ENCODE assay signal across 14 cellular contexts in genomic region chr2:63601061-63601460, GRCh38.
"Had no signal": no experiment of that assay in that cellular context is flagged by ENCODE, and none has a peak within 500 bp of the region (broad histone marks: within the 10 kb centered on the region; RNA-seq: fewer than 3 reads in every experiment).

No MANE protein-coding gene starts in this region.

- H3K27ac Mint-ChIP-seq: T-helper 2 cell treated with Interferon-gamma antibody and Interleukin-4, amounts not matched to agents 5 μg/mL and 100 μg/mL, for 36 hours had no signal

- H3K4me3 Mint-ChIP-seq: T-helper 2 cell treated with Interferon-gamma antibody and Interleukin-4, amounts not matched to agents 5 μg/mL and 100 μg/mL, for 36 hours had no signal

- H3K27me3 ChIP-seq: brain microvascular endothelial cell, dorsolateral prefrontal cortex, esophagus muscularis mucosa, pancreas, tibial artery had no signal

- DNase-seq: activated CD4-positive, alpha-beta T cell treated with anti-CD3 and anti-CD28 coated beads for 1 hour; activated naive CD4-positive, alpha-beta T cell treated with anti-CD3 and anti-CD28 coated beads, Interleukin-2, amount 50 U/mL, for 16 hours; amniotic stem cell; brain microvascular endothelial cell; dorsolateral prefrontal cortex; head of caudate nucleus; mesenchymal stem cell; pancreas; stimulated activated CD4-positive, alpha-beta T cell treated with anti-CD3 and anti-CD28 coated beads, Interleukin-4, amount 100 ng/mL, for 4 hours; SW 1271; tibial artery had no signal

- H3K9me3 ChIP-seq: esophagus muscularis mucosa, pancreas, tibial artery had no signal

- ATAC-seq: left lobe of liver had no signal

- H3K4me1 ChIP-seq: tibial artery had no signal

- H3K9me3 Mint-ChIP-seq: T-helper 2 cell treated with Interferon-gamma antibody and Interleukin-4, amounts not matched to agents 5 μg/mL and 100 μg/mL, for 36 hours had no signal

- H3K27ac ChIP-seq: brain microvascular endothelial cell, dorsolateral prefrontal cortex, esophagus muscularis mucosa, pancreas, tibial artery had no signal

- H3K4me3 ChIP-seq: dorsolateral prefrontal cortex, esophagus muscularis mucosa, pancreas, tibial artery had no signal
